In genomic region chr9:40991741-40992471, GRCh38 we compare ENCODE assay signal across 7 cellular contexts.
DNase-seq lines count a peak whose midpoint lies in the region; ATAC-seq lines count a peak whose summit lies in the region.
"Not testable (repeated sequence)": the region's sequence is repeated elsewhere in the genome, so short reads cannot be mapped to it uniquely, and the experiment has no call there.

No MANE protein-coding gene starts in this region.

- H3K27me3 Mint-ChIP-seq in effector memory CD8-positive, alpha-beta T cell = not testable (repeated sequence)

- not testable (repeated sequence) for H3K4me3 Mint-ChIP-seq in effector memory CD8-positive, alpha-beta T cell

- DNase-seq in M059J (ENCODE audit: low read depth) (peak; percentile 100), left lobe of liver (ENCODE audit: low spot score) (peak; percentile 99), smooth muscle cell of the brain vasculature (ENCODE audit: low read depth, low spot score) (peak; percentile 95)
- peak; percentile 96 for DNase-seq in activated CD8-positive, alpha-beta memory T cell treated with anti-CD3 and anti-CD28 coated beads, Interleukin-2, amount 50 U/mL, for 24 hours (ENCODE audit: extremely low read depth)
- DNase-seq in effector memory CD8-positive, alpha-beta T cell = peak; percentile 98 to 99 (median 99)

- H3K36me3 Mint-ChIP-seq in effector memory CD8-positive, alpha-beta T cell (ENCODE audit: insufficient read depth) = peaks cover 35% of the 10 kb centered on the region

- not testable (repeated sequence) for H3K9me3 Mint-ChIP-seq in effector memory CD8-positive, alpha-beta T cell

- peaks cover 19 to 29% of the 10 kb centered on the region in 2 donors for H3K4me1 Mint-ChIP-seq in effector memory CD8-positive, alpha-beta T cell (ENCODE audit: low read depth in 2 of 2)

- ATAC-seq in GM18508 (IDR thresholded peaks at IDR 0.05; ENCODE audit: insufficient read depth, unreplicated experiment) (peak; percentile 100), HG02642 (IDR thresholded peaks at IDR 0.05; ENCODE audit: poor library complexity, unreplicated experiment) (peak; percentile 100), left lobe of liver (peak; percentile 100)
- ATAC-seq in effector memory CD8-positive, alpha-beta T cell (replicated peaks) = peak; percentile 95

- H3K27ac Mint-ChIP-seq in effector memory CD8-positive, alpha-beta T cell = not testable (repeated sequence)

Comparison
In these comparisons a context has a peak if more than half of its experiments do, and no peak if none do; other contexts are left out.
1. Peak in every context shown above with its lines: DNase-seq and ATAC-seq.